Comparison of ENCODE assay signal across 29 cellular contexts in genomic region chr10:77346031-77346430, GRCh38.
"Had no signal": no experiment of that assay in that cellular context is flagged by ENCODE, and none has a peak within 500 bp of the region (broad histone marks: within the 10 kb centered on the region; RNA-seq: fewer than 3 reads in every experiment).

No MANE protein-coding gene starts in this region.

- H3K27me3 Mint-ChIP-seq: activated B cell treated with CpG ODN at 0.5 μM for 24 hours; activated CD4-positive, alpha-beta memory T cell treated with anti-CD3 and anti-CD28 coated beads for 36 hours; stimulated activated naive CD8-positive, alpha-beta T cell treated with anti-CD3 and anti-CD28 coated beads, Interleukin-15, Interleukin-2, amounts not matched to agents 100 ng/mL and 50 ng/mL, for 24 hours had no signal

- H3K9me3 Mint-ChIP-seq: activated B cell treated with CpG ODN at 0.5 μM for 24 hours; activated CD4-positive, alpha-beta memory T cell treated with anti-CD3 and anti-CD28 coated beads for 36 hours; stimulated activated effector memory CD8-positive, alpha-beta T cell treated with anti-CD3 and anti-CD28 coated beads, Interleukin-12 subunit alpha, Interleukin-12 subunit beta, amount 100 ng/mL, for 72 hours; stimulated activated naive CD8-positive, alpha-beta T cell treated with anti-CD3 and anti-CD28 coated beads, Interleukin-15, Interleukin-2, amounts not matched to agents 100 ng/mL and 50 ng/mL, for 24 hours; type B pancreatic cell had no signal

- H3K36me3 Mint-ChIP-seq: activated CD4-positive, alpha-beta memory T cell treated with anti-CD3 and anti-CD28 coated beads for 36 hours; immature natural killer cell; naive thymus-derived CD8-positive, alpha-beta T cell; stimulated activated effector memory CD8-positive, alpha-beta T cell treated with anti-CD3 and anti-CD28 coated beads, Interleukin-12 subunit alpha, Interleukin-12 subunit beta, amount 100 ng/mL, for 72 hours had no signal

- ATAC-seq: gastroesophageal sphincter; left lung; lower lobe of right lung; naive thymus-derived CD8-positive, alpha-beta T cell; pancreas; stimulated activated effector memory CD8-positive, alpha-beta T cell treated with anti-CD3 and anti-CD28 coated beads, Interleukin-12 subunit alpha, Interleukin-12 subunit beta, amount 100 ng/mL, for 72 hours had no signal

- H3K27ac ChIP-seq: breast epithelium, gastroesophageal sphincter, left lung, lower lobe of right lung, pancreas, prostate gland, sigmoid colon, thoracic aorta, uterus had no signal

- DNase-seq: activated B cell treated with CpG ODN at 0.5 μM for 24 hours; activated CD4-positive, alpha-beta memory T cell treated with anti-CD3 and anti-CD28 coated beads for 36 hours; activated CD8-positive, alpha-beta memory T cell treated with anti-CD3 and anti-CD28 coated beads, Interleukin-2, amount 50 U/mL, for 4 hours; activated gamma-delta T cell treated with Interleukin-2 at 50 U/mL for 16 hours; activated naive CD4-positive, alpha-beta T cell treated with anti-CD3 and anti-CD28 coated beads, Interleukin-2, amount 50 U/mL, for 16 hours; activated T-cell treated with anti-CD3 and anti-CD28 coated beads, Interleukin-2, amount 50 U/mL, for 1 hour; central memory CD4-positive, alpha-beta T cell; head of caudate nucleus; hippocampal formation; immature natural killer cell; kidney; left lung; lower lobe of right lung; mesenchymal stem cell; naive thymus-derived CD8-positive, alpha-beta T cell; nucleus accumbens; pancreas; sigmoid colon; small intestine; stimulated activated CD4-positive, alpha-beta T cell treated with anti-CD3 and anti-CD28 coated beads, Interleukin-4, amount 100 ng/mL, for 24 hours; uterus had no signal

- H3K4me3 Mint-ChIP-seq: activated B cell treated with CpG ODN at 0.5 μM for 24 hours; activated CD4-positive, alpha-beta memory T cell treated with anti-CD3 and anti-CD28 coated beads for 36 hours; immature natural killer cell; naive thymus-derived CD8-positive, alpha-beta T cell; neural crest cell; stimulated activated effector memory CD8-positive, alpha-beta T cell treated with anti-CD3 and anti-CD28 coated beads, Interleukin-12 subunit alpha, Interleukin-12 subunit beta, amount 100 ng/mL, for 72 hours; stimulated activated naive CD8-positive, alpha-beta T cell treated with anti-CD3 and anti-CD28 coated beads, Interleukin-15, Interleukin-2, amounts not matched to agents 100 ng/mL and 50 ng/mL, for 24 hours; type B pancreatic cell had no signal

- H3K27ac Mint-ChIP-seq: activated B cell treated with CpG ODN at 0.5 μM for 24 hours; activated CD4-positive, alpha-beta memory T cell treated with anti-CD3 and anti-CD28 coated beads for 36 hours; immature natural killer cell; naive thymus-derived CD8-positive, alpha-beta T cell; stimulated activated effector memory CD8-positive, alpha-beta T cell treated with anti-CD3 and anti-CD28 coated beads, Interleukin-12 subunit alpha, Interleukin-12 subunit beta, amount 100 ng/mL, for 72 hours; stimulated activated naive CD8-positive, alpha-beta T cell treated with anti-CD3 and anti-CD28 coated beads, Interleukin-15, Interleukin-2, amounts not matched to agents 100 ng/mL and 50 ng/mL, for 24 hours; type B pancreatic cell had no signal

- H3K27me3 ChIP-seq: breast epithelium, gastroesophageal sphincter, left lung, pancreas, sigmoid colon, uterus had no signal

- H3K36me3 ChIP-seq: breast epithelium, gastroesophageal sphincter, left lung, lower lobe of right lung, pancreas, prostate gland, sigmoid colon, thoracic aorta, uterus had no signal

- H3K4me3 ChIP-seq: breast epithelium, gastroesophageal sphincter, left lung, lower lobe of right lung, pancreas, prostate gland, sigmoid colon, thoracic aorta, uterus had no signal

- H3K4me1 Mint-ChIP-seq: activated B cell treated with CpG ODN at 0.5 μM for 24 hours; immature natural killer cell; neural crest cell; stimulated activated effector memory CD8-positive, alpha-beta T cell treated with anti-CD3 and anti-CD28 coated beads, Interleukin-12 subunit alpha, Interleukin-12 subunit beta, amount 100 ng/mL, for 72 hours had no signal

- H3K4me1 ChIP-seq: breast epithelium, left lung, lower lobe of right lung, pancreas, prostate gland, uterus had no signal

- H3K9me3 ChIP-seq: breast epithelium, gastroesophageal sphincter, left lung, lower lobe of right lung, pancreas, prostate gland, sigmoid colon, thoracic aorta, uterus had no signal
